Comparison of ENCODE assay signal across 19 cellular contexts in the genomic region with DNA sequence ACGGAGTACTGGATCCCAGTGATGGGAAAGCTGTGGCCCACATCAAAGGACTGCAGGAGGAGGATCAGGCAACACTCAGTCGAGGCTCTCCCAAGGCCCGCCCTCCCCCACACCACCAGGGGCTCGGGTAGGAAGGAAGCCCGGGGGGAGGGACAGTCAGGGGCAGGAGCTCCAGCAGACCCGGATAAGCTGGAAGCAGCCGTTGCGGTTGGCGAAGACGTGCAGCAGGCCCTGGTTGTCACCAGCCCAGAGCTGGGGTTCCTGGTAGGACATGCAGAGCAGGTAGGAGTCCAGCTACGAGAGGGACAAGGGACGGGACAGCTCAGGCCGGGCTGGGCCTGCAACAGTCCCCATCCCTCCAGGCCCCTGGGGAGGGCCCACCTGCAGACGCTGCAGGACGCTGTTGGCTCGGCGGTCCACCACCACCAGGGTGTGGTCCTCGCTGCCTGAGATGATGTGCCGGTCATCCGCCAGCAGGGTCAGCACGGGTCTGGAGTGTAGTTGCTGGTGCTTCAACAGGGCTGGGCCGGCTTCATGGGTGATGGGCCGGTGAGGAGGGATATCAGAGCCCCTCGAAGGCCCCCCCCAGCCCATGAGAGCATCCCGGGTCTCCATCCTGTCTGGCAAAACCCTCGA. TPM values are rescaled to one million over a fixed set of nuclear protein-coding genes. Genes with fewer than 3 reads are reported as not detected.
"Had no signal": no experiment of that assay in that cellular context is flagged by ENCODE, and none has a peak within 500 bp of the region (broad histone marks: within the 10 kb centered on the region; RNA-seq: fewer than 3 reads in every experiment).

No MANE protein-coding gene starts in this region.

- H3K4me3 Mint-ChIP-seq: activated CD4-positive, alpha-beta memory T cell treated with anti-CD3 and anti-CD28 coated beads for 36 hours; activated CD8-positive, alpha-beta memory T cell treated with anti-CD3 and anti-CD28 coated beads, Interleukin-2, amount 10 ng/mL, durations not matched to agents 7 days and 5 days; activated naive CD4-positive, alpha-beta T cell treated with anti-CD3 and anti-CD28 coated beads, Interleukin-2, amount 10 ng/mL, durations not matched to agents 7 days and 5 days; activated T-cell treated with anti-CD3 and anti-CD28 coated beads, Interleukin-2, amount 50 U/mL, for 24 hours; neural crest cell had no signal

- H3K36me3 ChIP-seq: colonic mucosa, pancreas, vagina had no signal

- H3K4me1 Mint-ChIP-seq: neural crest cell had no signal

- H3K4me1 ChIP-seq: colonic mucosa, pancreas had no signal

- H3K9me3 Mint-ChIP-seq: activated CD4-positive, alpha-beta memory T cell treated with anti-CD3 and anti-CD28 coated beads for 36 hours; activated naive CD4-positive, alpha-beta T cell treated with anti-CD3 and anti-CD28 coated beads, Interleukin-2, amount 10 ng/mL, durations not matched to agents 7 days and 5 days; activated T-cell treated with anti-CD3 and anti-CD28 coated beads, Interleukin-2, amount 50 U/mL, for 24 hours; neural crest cell had no signal

- H3K36me3 Mint-ChIP-seq: activated CD4-positive, alpha-beta memory T cell treated with anti-CD3 and anti-CD28 coated beads for 36 hours; activated CD8-positive, alpha-beta memory T cell treated with anti-CD3 and anti-CD28 coated beads, Interleukin-2, amount 10 ng/mL, durations not matched to agents 7 days and 5 days; activated naive CD4-positive, alpha-beta T cell treated with anti-CD3 and anti-CD28 coated beads, Interleukin-2, amount 10 ng/mL, durations not matched to agents 7 days and 5 days had no signal

- ATAC-seq: activated CD8-positive, alpha-beta memory T cell treated with anti-CD3 and anti-CD28 coated beads, Interleukin-2, amount 10 ng/mL, durations not matched to agents 7 days and 5 days; pancreas had no signal

- H3K27ac ChIP-seq: colonic mucosa, esophagus squamous epithelium, pancreas, tibial artery, vagina, VCaP had no signal

- H3K4me3 ChIP-seq: colonic mucosa, esophagus squamous epithelium, pancreas, tibial artery, vagina had no signal

- DNase-seq: activated CD4-positive, alpha-beta memory T cell treated with anti-CD3 and anti-CD28 coated beads for 36 hours; activated CD8-positive, alpha-beta memory T cell treated with anti-CD3 and anti-CD28 coated beads, Interleukin-2, amount 10 ng/mL, durations not matched to agents 7 days and 5 days; activated naive CD4-positive, alpha-beta T cell treated with anti-CD3 and anti-CD28 coated beads, Interleukin-2, amount 10 ng/mL, durations not matched to agents 7 days and 5 days; activated T-cell treated with anti-CD3 and anti-CD28 coated beads, Interleukin-2, amount 50 U/mL, for 24 hours; colonic mucosa; esophagus squamous epithelium; hypothalamus; kidney glomerular epithelial cell; pancreas; stimulated activated CD4-positive, alpha-beta T cell treated with anti-CD3 and anti-CD28 coated beads, Interleukin-12 subunit alpha, Interleukin-12 subunit beta, amount 100 ng/mL, for 4 hours; stimulated activated CD4-positive, alpha-beta T cell treated with anti-CD3 and anti-CD28 coated beads, Interleukin-2, amount 100 ng/mL, for 24 hours had no signal

- H3K27me3 Mint-ChIP-seq: activated CD4-positive, alpha-beta memory T cell treated with anti-CD3 and anti-CD28 coated beads for 36 hours; activated CD8-positive, alpha-beta memory T cell treated with anti-CD3 and anti-CD28 coated beads, Interleukin-2, amount 10 ng/mL, durations not matched to agents 7 days and 5 days; activated naive CD4-positive, alpha-beta T cell treated with anti-CD3 and anti-CD28 coated beads, Interleukin-2, amount 10 ng/mL, durations not matched to agents 7 days and 5 days; activated T-cell treated with anti-CD3 and anti-CD28 coated beads, Interleukin-2, amount 50 U/mL, for 24 hours had no signal

- H3K9me3 ChIP-seq: colonic mucosa, esophagus squamous epithelium, pancreas, tibial artery, vagina had no signal

- H3K27me3 ChIP-seq: colonic mucosa, esophagus squamous epithelium, pancreas, tibial artery, vagina had no signal

- H3K27ac Mint-ChIP-seq: activated CD4-positive, alpha-beta memory T cell treated with anti-CD3 and anti-CD28 coated beads for 36 hours; activated CD8-positive, alpha-beta memory T cell treated with anti-CD3 and anti-CD28 coated beads, Interleukin-2, amount 10 ng/mL, durations not matched to agents 7 days and 5 days; activated naive CD4-positive, alpha-beta T cell treated with anti-CD3 and anti-CD28 coated beads, Interleukin-2, amount 10 ng/mL, durations not matched to agents 7 days and 5 days; activated T-cell treated with anti-CD3 and anti-CD28 coated beads, Interleukin-2, amount 50 U/mL, for 24 hours had no signal

RNA-seq across cellular contexts. Expression of a gene that starts 1.9 kb away (rescaled TPM):
- total RNA-seq: activated CD4-positive, alpha-beta memory T cell treated with anti-CD3 and anti-CD28 coated beads for 36 hours; activated CD8-positive, alpha-beta memory T cell treated with anti-CD3 and anti-CD28 coated beads, Interleukin-2, amount 10 ng/mL, durations not matched to agents 7 days and 5 days; cardiac septum; colonic mucosa; esophagus squamous epithelium; fibroblast of villous mesenchyme; liver; neural crest cell; pancreas; subcutaneous adipose tissue; vagina had no signal
- polyA plus RNA-seq: liver, pancreas had no signal
